11 cellular contexts compared by ENCODE assay signal in genomic region chr11:72700026-72700610, GRCh38. TPM values are rescaled to one million over a fixed set of nuclear protein-coding genes. Genes with fewer than 3 reads are reported as not detected.
DNase-seq lines count a peak whose midpoint lies in the region; ATAC-seq, FAIRE-seq and TF ChIP-seq lines count a peak whose summit lies in the region.
"Had no signal": no experiment of that assay in that cellular context is flagged by ENCODE, and none has a peak within 500 bp of the region (broad histone marks: within the 10 kb centered on the region; RNA-seq: fewer than 3 reads in every experiment).

No MANE protein-coding gene starts in this region.

- H3K27ac ChIP-seq in A549: no peak overlapping the region
- no peak overlapping the region for H3K27ac ChIP-seq in pancreas
- H3K27ac ChIP-seq: body of pancreas had no signal

- H3K27ac Mint-ChIP-seq in activated CD8-positive, alpha-beta T cell treated with anti-CD3 and anti-CD28 coated beads, Interleukin-2, amount 10 ng/mL, durations not matched to agents 7 days and 5 days: peak overlapping the region; percentile 35

- CTCF ChIA-PET in A549 (lab: Yijun Ruan, JAX) (interaction anchor here (1.3 to 4.3 kb wide), 4 partner anchors 16 to 113 kb away, joined by 3 to 40 read pairs (median 6); no protein-coding TSS in a partner anchor), GM10248 (lab: Yijun Ruan, JAX) (interaction anchor here (3.9 kb wide), 1 partner anchor 16 kb away, joined by 43 read pairs; no protein-coding TSS in a partner anchor)
- CTCF ChIA-PET in activated CD8-positive, alpha-beta T cell treated with anti-CD3 and anti-CD28 coated beads, Interleukin-2, amount 10 ng/mL, durations not matched to agents 7 days and 5 days (lab: Charles Lee): interaction anchor here (2.6 kb wide), 1 partner anchor 15 kb away, joined by 13 read pairs; no protein-coding TSS in a partner anchor

- H3K4me3 ChIP-seq in A549: no peak overlapping the region
- no peak overlapping the region for H3K4me3 ChIP-seq in pancreas
- H3K4me3 ChIP-seq: body of pancreas had no signal

- H3K9me3 ChIP-seq in A549: no peaks in the 10 kb centered on the region
- no peaks in the 10 kb centered on the region for H3K9me3 ChIP-seq in pancreas
- H3K9me3 ChIP-seq: body of pancreas had no signal

- 56% methylated on average over 3 of the region's 3 CpGs for WGBS in A549 (ENCODE audit: missing lambda C conversion rate)
- 81 to 86% methylated on average over 3 of the region's 3 CpGs for WGBS in pancreas, 2 donors

- ATAC-seq in A549 (peak in 1 of 2 experiments; percentile 34; a peak in 1 of 6 replicates), pancreas (no peak)
- no peak for ATAC-seq in activated CD8-positive, alpha-beta T cell treated with anti-CD3 and anti-CD28 coated beads, Interleukin-2, amount 10 ng/mL, durations not matched to agents 7 days and 5 days
- ATAC-seq: body of pancreas had no signal

- DNase-seq in A549 (ENCODE audit: low read depth in 1 of 2, low spot score in 1 of 2): no peak
- no peak for DNase-seq in GM12892 (ENCODE audit: insufficient read length)
- no peak for DNase-seq in activated CD8-positive, alpha-beta T cell treated with anti-CD3 and anti-CD28 coated beads, Interleukin-2, amount 10 ng/mL, durations not matched to agents 7 days and 5 days
- peak; percentile 51 for DNase-seq in hepatic stellate cell (ENCODE audit: low spot score)
- DNase-seq in NOMO-1 treated with dmso at 0.1 percent for 144 hours (lab: John Stamatoyannopoulos, UW; ENCODE audit: unreplicated experiment): no peak
- DNase-seq in C1 segment of cervical spinal cord (lab: John Stamatoyannopoulos, UW): no peak
- no peak for DNase-seq in pancreas
- no peak for DNase-seq in GM10248 (ENCODE audit: extremely low spot score)
- DNase-seq: body of pancreas, NCI-H187 treated with DMSO at 0.1 percent for 48 hours had no signal

- H3K4me3 Mint-ChIP-seq in activated CD8-positive, alpha-beta T cell treated with anti-CD3 and anti-CD28 coated beads, Interleukin-2, amount 10 ng/mL, durations not matched to agents 7 days and 5 days: no peak overlapping the region
- H3K4me3 Mint-ChIP-seq: T-helper 1 cell treated with Interleukin-12 subunit alpha and Interleukin-12 subunit beta and Interleukin-4 antibody, amounts not matched to agents 30 μg/mL and 1 μg/mL, for 36 hours had no signal

- intact Hi-C loops in pancreas (cut with DNase I): no loop called here

- no peaks in the 10 kb centered on the region for H3K9me3 Mint-ChIP-seq in activated CD8-positive, alpha-beta T cell treated with anti-CD3 and anti-CD28 coated beads, Interleukin-2, amount 10 ng/mL, durations not matched to agents 7 days and 5 days (ENCODE audit: insufficient read depth)
- H3K9me3 Mint-ChIP-seq: T-helper 1 cell treated with Interleukin-12 subunit alpha and Interleukin-12 subunit beta and Interleukin-4 antibody, amounts not matched to agents 30 μg/mL and 1 μg/mL, for 36 hours had no signal

- no peak overlapping the region for H3K4me2 ChIP-seq in A549

- no peak for TF ChIP-seq CTCF in A549 (IDR thresholded peaks at IDR 0.05)
- TF ChIP-seq CTCF in pancreas (IDR thresholded peaks at IDR 0.05): no peak
- TF ChIP-seq CTCF in GM10248 (IDR thresholded peaks at IDR 0.05; ENCODE audit: control extremely low read depth, extremely low read depth, low read depth, missing control alignments): no peak

- peaks cover 6 to 76% (median 30%) of the 10 kb centered on the region in 3 donors for H3K36me3 ChIP-seq in pancreas

- no peak for TF ChIP-seq POLR2A in A549 (IDR thresholded peaks at IDR 0.05; ENCODE audit: low read length)
- no peak for TF ChIP-seq POLR2A in GM12892 (IDR thresholded peaks at IDR 0.05; ENCODE audit: low read depth, low read length)

- no peak for TF ChIP-seq EP300 in A549 (IDR thresholded peaks at IDR 0.05)

- no peak for TF ChIP-seq RAD21 in A549 (conservative IDR thresholded peaks at IDR 0.05 in 1 of 2, IDR thresholded peaks at IDR 0.05 in 1 of 2)

- H3K4me1 Mint-ChIP-seq in activated CD8-positive, alpha-beta T cell treated with anti-CD3 and anti-CD28 coated beads, Interleukin-2, amount 10 ng/mL, durations not matched to agents 7 days and 5 days (ENCODE audit: low read depth): no peaks in the 10 kb centered on the region

- H3K36me3 Mint-ChIP-seq in activated CD8-positive, alpha-beta T cell treated with anti-CD3 and anti-CD28 coated beads, Interleukin-2, amount 10 ng/mL, durations not matched to agents 7 days and 5 days (ENCODE audit: low read depth): peaks cover 39% of the 10 kb centered on the region

- POLR2A ChIA-PET in A549 (lab: Yijun Ruan, JAX): no interaction called here
- POLR2A ChIA-PET in activated CD8-positive, alpha-beta T cell treated with anti-CD3 and anti-CD28 coated beads, Interleukin-2, amount 10 ng/mL, durations not matched to agents 7 days and 5 days (lab: Charles Lee): no interaction called here
- POLR2A ChIA-PET in GM10248 (lab: Yijun Ruan, JAX): no interaction called here

- H3K27me3 ChIP-seq in pancreas: no peaks in the 10 kb centered on the region
- H3K27me3 ChIP-seq: body of pancreas had no signal

- H3K4me1 ChIP-seq in A549 (peaks cover 7% of the 10 kb centered on the region; the same call in 2 of the 3 replicates), pancreas (no peaks in the 10 kb centered on the region)
- H3K4me1 ChIP-seq: body of pancreas had no signal

- H3K27me3 Mint-ChIP-seq in activated CD8-positive, alpha-beta T cell treated with anti-CD3 and anti-CD28 coated beads, Interleukin-2, amount 10 ng/mL, durations not matched to agents 7 days and 5 days (ENCODE audit: low read depth): no peaks in the 10 kb centered on the region

- FAIRE-seq in A549 (lab: Jason Lieb, UNC) (no peak), GM12892 (lab: Jason Lieb, UNC) (peak; percentile 30), pancreas (lab: Jason Lieb, UNC) (no peak)

TF ChIP-seq in A549, 52 proteins besides CTCF, POLR2A, EP300 and RAD21:
- TF ChIP-seq CHD2 (IDR thresholded peaks at IDR 0.05; ENCODE audit: low read length, partially characterized antibody) (no peak), TP53 (CRISPR knock-in tag; IDR thresholded peaks at IDR 0.05) (no peak), KDM5A (IDR thresholded peaks at IDR 0.05) (no peak), TFCP2L1 (CRISPR knock-in tag; IDR thresholded peaks at IDR 0.05) (no peak), MAFK (IDR thresholded peaks at IDR 0.05; ENCODE audit: partially characterized antibody) (peak; percentile 26), FOSL2 (IDR thresholded peaks at IDR 0.05) (no peak), FOSL2 (CRISPR knock-in tag; IDR thresholded peaks at IDR 0.05) (0 out of 2 replicates have a peak, but pooled peaks have one; percentile 5), MAX (IDR thresholded peaks at IDR 0.05) (no peak)

RNA-seq across cellular contexts. Expression of gene PDE2A, which starts 25.9 kb away (rescaled TPM):
- polyA plus RNA-seq in A549 (2011; rRNA removed): 1.5 and 1.9 TPM in 2 replicates
- 0.37 and 0.54 TPM in 2 replicates for polyA plus RNA-seq in A549 (2012; cell fraction: cytosol; rRNA removed)
- 1.6 and 2.1 TPM in 2 replicates for polyA plus RNA-seq in A549 (2012; cell fraction: nucleus; rRNA removed)
- 0.62 to 1.4 TPM (median 0.94 TPM) in 3 replicates for polyA plus RNA-seq in A549 (2017; fragmentation: RNase III; extraction: RNeasy Plus Mini Kit Qiagen cat#74134 plus additional on column Dnase treatment)
- polyA minus RNA-seq in A549 (2011; rRNA and poly(A)+ RNA removed): 1.7 and 2.2 TPM in 2 replicates
- 1.7 TPM for polyA plus RNA-seq in GM12892 (2012; ENCODE audit: missing spikeins)
- under 1 TPM; 0.26 to 0.37 TPM for total RNA-seq in activated CD8-positive, alpha-beta T cell treated with anti-CD3 and anti-CD28 coated beads, Interleukin-2, amount 10 ng/mL, durations not matched to agents 7 days and 5 days
- 1 to 10 TPM; 2.1 to 4.9 (median 3.9) TPM for total RNA-seq in pancreas
- 10 to 100 TPM; 12.8 to 16.3 TPM for polyA plus RNA-seq in pancreas

RNA-seq across cellular contexts. Expression of gene ARAP1, which starts 52.1 kb away (rescaled TPM):
- polyA plus RNA-seq in A549 (2011; rRNA removed) (28.9 and 29.5 TPM in 2 replicates), A549 (2017; fragmentation: RNase III; extraction: RNeasy Plus Mini Kit Qiagen cat#74134 plus additional on column Dnase treatment) (26.2 to 32.8 TPM (median 30.1 TPM) in 3 replicates), pancreas (10 to 100 TPM; 69.1 to 73.5 TPM)
- polyA plus RNA-seq in A549 (2012; cell fraction: cytosol; rRNA removed): 31.6 and 32.7 TPM in 2 replicates
- 105 and 129 TPM in 2 replicates for polyA plus RNA-seq in A549 (2012; cell fraction: nucleus; rRNA removed)
- 43.3 and 61.6 TPM in 2 replicates for polyA minus RNA-seq in A549 (2011; rRNA and poly(A)+ RNA removed)
- 48.4 TPM for polyA plus RNA-seq in GM12892 (2012; ENCODE audit: missing spikeins)
- 10 to 100 TPM; 84.3 to 89.6 TPM for total RNA-seq in activated CD8-positive, alpha-beta T cell treated with anti-CD3 and anti-CD28 coated beads, Interleukin-2, amount 10 ng/mL, durations not matched to agents 7 days and 5 days
- 10 to 100 TPM; 21.5 to 72.0 (median 34.4) TPM for total RNA-seq in pancreas
